ENCODE assay signal across 8 cellular contexts in genomic region chr12:25959069-25959961, GRCh38. TPM values are rescaled to one million over a fixed set of nuclear protein-coding genes. Genes with fewer than 3 reads are reported as not detected.
DNase-seq lines count a peak whose midpoint lies in the region; ATAC-seq and TF ChIP-seq lines count a peak whose summit lies in the region.

No MANE protein-coding gene starts in this region.

- peaks cover 1% of the 10 kb centered on the region for H3K36me3 Mint-ChIP-seq in activated CD8-positive, alpha-beta memory T cell treated with anti-CD3 and anti-CD28 coated beads, Interleukin-2, amount 10 ng/mL, durations not matched to agents 7 days and 5 days

- H3K4me3 ChIP-seq in AG09309 (ENCODE audit: control insufficient read depth, low read depth, low read length) (peak overlapping the region; percentile 82), fibroblast of lung (replicated peaks in 1 of 4; ENCODE audit: control extremely low read depth in 1 of 4, insufficient read depth in 1 of 4, low read depth in 3 of 4, low read length in 4 of 4) (peak overlapping the region; percentile 86 to 93 (median 89)), mucosa of stomach (ENCODE audit: low read length) (peak overlapping the region; percentile 10), upper lobe of right lung (peak overlapping the region; percentile 62)
- peak overlapping the region; percentile 27 for H3K4me3 ChIP-seq in Jurkat, Clone E6-1 (ENCODE audit: low read length)

- intact Hi-C loops in upper lobe of right lung (cut with DNase I), result no loop called here

- H3K4me2 ChIP-seq in fibroblast of lung (ENCODE audit: extremely low read depth, insufficient read depth, low read length), result peak overlapping the region; percentile 90

- ATAC-seq in GM19328 (IDR thresholded peaks at IDR 0.05; ENCODE audit: unreplicated experiment) (peak; percentile 40), upper lobe of right lung (peak; percentile 60)
- ATAC-seq in activated CD8-positive, alpha-beta memory T cell treated with anti-CD3 and anti-CD28 coated beads, Interleukin-2, amount 10 ng/mL, durations not matched to agents 7 days and 5 days, result peak; percentile 40

- H2AFZ ChIP-seq in fibroblast of lung (ENCODE audit: low read length), result no peak overlapping the region

- peaks cover 74% of the 10 kb centered on the region for H3K27me3 Mint-ChIP-seq in activated CD8-positive, alpha-beta memory T cell treated with anti-CD3 and anti-CD28 coated beads, Interleukin-2, amount 10 ng/mL, durations not matched to agents 7 days and 5 days

- H3K27ac Mint-ChIP-seq in activated CD8-positive, alpha-beta memory T cell treated with anti-CD3 and anti-CD28 coated beads, Interleukin-2, amount 10 ng/mL, durations not matched to agents 7 days and 5 days, result no peak overlapping the region

- peaks cover 9% of the 10 kb centered on the region for H3K4me1 ChIP-seq in fibroblast of lung (ENCODE audit: control insufficient read depth, extremely low read depth, insufficient read depth, low read length)
- no peaks in the 10 kb centered on the region for H3K4me1 ChIP-seq in mucosa of stomach (ENCODE audit: control insufficient read depth, insufficient read depth, low read length)
- peaks cover 27% of the 10 kb centered on the region for H3K4me1 ChIP-seq in upper lobe of right lung

- DNase-seq in AG09309 (ENCODE audit: low read depth), result peak; percentile 83
- DNase-seq in Jurkat, Clone E6-1 (ENCODE audit: low read depth, low spot score), result no peak
- no peak for DNase-seq in activated CD8-positive, alpha-beta memory T cell treated with anti-CD3 and anti-CD28 coated beads, Interleukin-2, amount 10 ng/mL, durations not matched to agents 7 days and 5 days
- peak; percentile 83 to 88 for DNase-seq in fibroblast of lung (ENCODE audit: low read depth in 2 of 2)
- DNase-seq in upper lobe of right lung, result peak; percentile 87
- DNase-seq in DMS79 (lab: John Stamatoyannopoulos, UW), result no peak

- H3K79me2 ChIP-seq in fibroblast of lung (ENCODE audit: control insufficient read depth, insufficient read depth, low read length), result peaks cover 47% of the 10 kb centered on the region

- H3K27ac ChIP-seq in fibroblast of lung (ENCODE audit: insufficient read depth, low read length) (peak overlapping the region; percentile 96), upper lobe of right lung (peak overlapping the region; percentile 85)

- CTCF ChIA-PET in activated CD8-positive, alpha-beta memory T cell treated with anti-CD3 and anti-CD28 coated beads, Interleukin-2, amount 10 ng/mL, durations not matched to agents 7 days and 5 days (lab: Charles Lee), result no interaction called here

- H4K20me1 ChIP-seq in fibroblast of lung (ENCODE audit: control insufficient read depth, extremely low read depth, insufficient read depth, low read length), result no peaks in the 10 kb centered on the region

- no peaks in the 10 kb centered on the region for H3K36me3 ChIP-seq in fibroblast of lung (ENCODE audit: control insufficient read depth, insufficient read depth, low read length)
- no peaks in the 10 kb centered on the region for H3K36me3 ChIP-seq in mucosa of stomach (ENCODE audit: control insufficient read depth, insufficient read depth, low read length)
- no peaks in the 10 kb centered on the region for H3K36me3 ChIP-seq in upper lobe of right lung

- H3K27me3 ChIP-seq in fibroblast of lung (ENCODE audit: control insufficient read depth, insufficient read depth, low read length) (no peaks in the 10 kb centered on the region), mucosa of stomach (ENCODE audit: control insufficient read depth, insufficient read depth, low read length) (peaks cover 26% of the 10 kb centered on the region), upper lobe of right lung (no peaks in the 10 kb centered on the region)

- peak overlapping the region; percentile 70 for H3K4me3 Mint-ChIP-seq in activated CD8-positive, alpha-beta memory T cell treated with anti-CD3 and anti-CD28 coated beads, Interleukin-2, amount 10 ng/mL, durations not matched to agents 7 days and 5 days

- no peaks in the 10 kb centered on the region for H3K9me3 Mint-ChIP-seq in activated CD8-positive, alpha-beta memory T cell treated with anti-CD3 and anti-CD28 coated beads, Interleukin-2, amount 10 ng/mL, durations not matched to agents 7 days and 5 days (ENCODE audit: low read depth)

- peak overlapping the region; percentile 95 for H3K9ac ChIP-seq in fibroblast of lung (ENCODE audit: insufficient read depth, low read length)
- H3K9ac ChIP-seq in mucosa of stomach (ENCODE audit: low read length), result peak overlapping the region; percentile 68

- peaks cover 12% of the 10 kb centered on the region for H3K4me1 Mint-ChIP-seq in activated CD8-positive, alpha-beta memory T cell treated with anti-CD3 and anti-CD28 coated beads, Interleukin-2, amount 10 ng/mL, durations not matched to agents 7 days and 5 days

- H3K9me3 ChIP-seq in fibroblast of lung (ENCODE audit: control insufficient read depth, insufficient read depth, low read depth, low read length) (no peaks in the 10 kb centered on the region), mucosa of stomach (ENCODE audit: control insufficient read depth, low read length) (no peaks in the 10 kb centered on the region), upper lobe of right lung (no peaks in the 10 kb centered on the region)

- TF ChIP-seq CTCF in AG09309 (IDR thresholded peaks at IDR 0.05; ENCODE audit: control insufficient read depth, insufficient read depth, low read depth, low read length, missing control alignments) (peak; percentile 23), fibroblast of lung (conservative IDR thresholded peaks at IDR 0.05 in 1 of 2, IDR thresholded peaks at IDR 0.05 in 1 of 2; ENCODE audit: low read depth in 1 of 2, low read length in 2 of 2) (peak; percentile 19 to 38), upper lobe of right lung (IDR thresholded peaks at IDR 0.05) (no peak)

RNA-seq across cellular contexts. Expression of gene RASSF8, which starts 0.8 kb away (rescaled TPM):
- 9.9 TPM for polyA plus RNA-seq in Jurkat, Clone E6-1 (2012; ENCODE audit: insufficient read depth, insufficient read length)
- 1 to 10 TPM; 1.4 to 1.5 TPM for total RNA-seq in activated CD8-positive, alpha-beta memory T cell treated with anti-CD3 and anti-CD28 coated beads, Interleukin-2, amount 10 ng/mL, durations not matched to agents 7 days and 5 days
- 50.6 and 52.8 TPM in 2 replicates for total RNA-seq in fibroblast of lung
- polyA plus RNA-seq in fibroblast of lung, result 22.4 and 28.8 TPM in 2 replicates
- polyA plus RNA-seq in fibroblast of lung (2012), result 17.7 and 28.3 TPM in 2 replicates
- 11.6 and 20.5 TPM in 2 replicates for polyA minus RNA-seq in fibroblast of lung (ENCODE audit: low replicate concordance)
- 85.7 TPM for total RNA-seq in upper lobe of right lung

Comparison
In these comparisons a context has a peak if more than half of its experiments do, and no peak if none do; other contexts are left out.
1. DNase-seq: peak in AG09309 (single experiment), fibroblast of lung (2 of 2) and upper lobe of right lung (single experiment); none in Jurkat, Clone E6-1 (single experiment), activated CD8-positive, alpha-beta memory T cell treated with anti-CD3 and anti-CD28 coated beads, Interleukin-2, amount 10 ng/mL, durations not matched to agents 7 days and 5 days (single experiment) and DMS79 (single experiment).
2. H3K4me3 ChIP-seq: peak in every context shown above with its lines; median percentile 89 in fibroblast of lung; 82 in AG09309; 62 in upper lobe of right lung; 27 in Jurkat, Clone E6-1; 10 in mucosa of stomach.
3. RNA of gene RASSF8, which starts 0.8 kb away (total RNA-seq): 85.7 TPM in upper lobe of right lung (single experiment) and 50.6 to 52.8 TPM in fibroblast of lung; 1.4 to 1.5 TPM in activated CD8-positive, alpha-beta memory T cell treated with anti-CD3 and anti-CD28 coated beads, Interleukin-2, amount 10 ng/mL, durations not matched to agents 7 days and 5 days; every median in the first group is over 10 times any median in the second.
4. Peak in every context shown above with its lines, with median percentiles within 50 percentile points of each other: ATAC-seq.